In the genomic region with DNA sequence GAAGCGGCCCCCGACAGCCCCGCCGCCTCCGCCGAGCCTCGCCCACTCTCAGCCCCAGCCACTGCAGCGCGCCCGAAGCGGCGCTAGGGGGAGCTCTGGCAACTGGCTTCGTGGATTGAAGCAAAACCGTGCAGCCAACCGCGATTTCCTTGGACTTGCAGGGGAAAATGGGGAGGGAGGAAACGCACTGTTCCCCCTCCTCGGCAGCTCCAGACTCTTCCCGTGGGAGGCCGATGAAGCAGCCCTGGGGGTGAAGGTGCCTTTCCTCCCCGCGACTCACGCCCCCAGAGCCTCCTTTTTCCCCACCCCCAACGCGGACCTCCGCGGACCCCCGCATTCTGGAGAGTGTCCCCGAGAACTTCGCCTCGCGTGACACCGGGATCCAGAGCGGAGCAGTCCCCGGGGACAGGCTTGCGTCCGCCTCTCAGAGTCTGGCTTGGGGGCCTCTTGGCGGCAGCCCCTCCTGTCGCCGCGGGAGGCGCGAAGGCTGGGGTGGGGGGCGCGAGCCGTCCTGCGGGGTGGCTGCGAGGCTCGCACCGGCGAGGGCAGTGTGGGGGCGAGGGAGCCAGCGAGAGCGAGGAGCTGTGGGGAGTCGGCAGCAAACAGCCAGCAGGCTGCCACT, we compare ENCODE assay signal across 1 cellular context.
TF ChIP-seq lines count a peak whose summit lies in the region.

No MANE protein-coding gene starts in this region.

TF ChIP-seq in HepG2, 621 proteins besides CTCF, POLR2A, EP300 and RAD21 (continued from another document and continues in another):
- TF ChIP-seq, protein P1, sequence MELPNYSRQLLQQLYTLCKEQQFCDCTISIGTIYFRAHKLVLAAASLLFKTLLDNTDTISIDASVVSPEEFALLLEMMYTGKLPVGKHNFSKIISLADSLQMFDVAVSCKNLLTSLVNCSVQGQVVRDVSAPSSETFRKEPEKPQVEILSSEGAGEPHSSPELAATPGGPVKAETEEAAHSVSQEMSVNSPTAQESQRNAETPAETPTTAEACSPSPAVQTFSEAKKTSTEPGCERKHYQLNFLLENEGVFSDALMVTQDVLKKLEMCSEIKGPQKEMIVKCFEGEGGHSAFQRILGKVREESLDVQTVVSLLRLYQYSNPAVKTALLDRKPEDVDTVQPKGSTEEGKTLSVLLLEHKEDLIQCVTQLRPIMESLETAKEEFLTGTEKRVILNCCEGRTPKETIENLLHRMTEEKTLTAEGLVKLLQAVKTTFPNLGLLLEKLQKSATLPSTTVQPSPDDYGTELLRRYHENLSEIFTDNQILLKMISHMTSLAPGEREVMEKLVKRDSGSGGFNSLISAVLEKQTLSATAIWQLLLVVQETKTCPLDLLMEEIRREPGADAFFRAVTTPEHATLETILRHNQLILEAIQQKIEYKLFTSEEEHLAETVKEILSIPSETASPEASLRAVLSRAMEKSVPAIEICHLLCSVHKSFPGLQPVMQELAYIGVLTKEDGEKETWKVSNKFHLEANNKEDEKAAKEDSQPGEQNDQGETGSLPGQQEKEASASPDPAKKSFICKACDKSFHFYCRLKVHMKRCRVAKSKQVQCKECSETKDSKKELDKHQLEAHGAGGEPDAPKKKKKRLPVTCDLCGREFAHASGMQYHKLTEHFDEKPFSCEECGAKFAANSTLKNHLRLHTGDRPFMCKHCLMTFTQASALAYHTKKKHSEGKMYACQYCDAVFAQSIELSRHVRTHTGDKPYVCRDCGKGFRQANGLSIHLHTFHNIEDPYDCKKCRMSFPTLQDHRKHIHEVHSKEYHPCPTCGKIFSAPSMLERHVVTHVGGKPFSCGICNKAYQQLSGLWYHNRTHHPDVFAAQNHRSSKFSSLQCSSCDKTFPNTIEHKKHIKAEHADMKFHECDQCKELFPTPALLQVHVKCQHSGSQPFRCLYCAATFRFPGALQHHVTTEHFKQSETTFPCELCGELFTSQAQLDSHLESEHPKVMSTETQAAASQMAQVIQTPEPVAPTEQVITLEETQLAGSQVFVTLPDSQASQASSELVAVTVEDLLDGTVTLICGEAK (IDR thresholded peaks at IDR 0.05) = no peak
- TF ChIP-seq, protein P1 (CRISPR knock-in tag; IDR thresholded peaks at IDR 0.05) = no peak
- TF ChIP-seq MTERF4 (CRISPR knock-in tag; IDR thresholded peaks at IDR 0.05) (no peak), ZNF564 (CRISPR knock-in tag; IDR thresholded peaks at IDR 0.05) (no peak), TBP (CRISPR knock-in tag; IDR thresholded peaks at IDR 0.05) (no peak), ZNF639 (CRISPR knock-in tag; conservative IDR thresholded peaks at IDR 0.05) (no peak), PAXIP1 (CRISPR knock-in tag; conservative IDR thresholded peaks at IDR 0.05) (0 out of 2 replicates have a peak, but pooled peaks have one; percentile 21), ZNF614 (CRISPR knock-in tag; IDR thresholded peaks at IDR 0.05; ENCODE audit: borderline replicate concordance) (no peak), CBX5 (CRISPR knock-in tag; IDR thresholded peaks at IDR 0.05; ENCODE audit: borderline replicate concordance) (0 out of 2 replicates have a peak, but pooled peaks have one; percentile 21), ZNF30 (CRISPR knock-in tag; IDR thresholded peaks at IDR 0.05) (no peak), ZNF563 (CRISPR knock-in tag; IDR thresholded peaks at IDR 0.05) (peak; percentile 54; the same call in 1 of the 2 replicates), ZNF776 (CRISPR knock-in tag; IDR thresholded peaks at IDR 0.05) (no peak), ZNF382 (CRISPR knock-in tag; IDR thresholded peaks at IDR 0.05; ENCODE audit: borderline replicate concordance) (no peak), TCF7 (IDR thresholded peaks at IDR 0.05; ENCODE audit: low read depth) (no peak), ELF3 (CRISPR knock-in tag; IDR thresholded peaks at IDR 0.05) (peak; percentile 55; the same call in 1 of the 2 replicates), TEAD2 (CRISPR knock-in tag; IDR thresholded peaks at IDR 0.05) (0 out of 2 replicates have a peak, but pooled peaks have one; percentile 23), NFKBIZ (CRISPR knock-in tag; IDR thresholded peaks at IDR 0.05) (no peak), RFX5 (IDR thresholded peaks at IDR 0.05; ENCODE audit: low read depth, low read length) (no peak), ZNF546 (CRISPR knock-in tag; conservative IDR thresholded peaks at IDR 0.05) (no peak), ZNF20 (CRISPR knock-in tag; IDR thresholded peaks at IDR 0.05) (no peak; the same call in 1 of the 2 replicates), TSC22D2 (CRISPR knock-in tag; IDR thresholded peaks at IDR 0.05; ENCODE audit: borderline replicate concordance) (no peak), ZNF138 (CRISPR knock-in tag; IDR thresholded peaks at IDR 0.05; ENCODE audit: low read depth) (no peak), HOXA3 (CRISPR knock-in tag; IDR thresholded peaks at IDR 0.05) (peak; percentile 62; the same call in 1 of the 2 replicates), HIVEP1 (CRISPR knock-in tag; IDR thresholded peaks at IDR 0.05) (peak; percentile 18; the same call in 1 of the 2 replicates), JUNB (CRISPR knock-in tag; IDR thresholded peaks at IDR 0.05; ENCODE audit: borderline replicate concordance) (no peak), SALL2 (CRISPR knock-in tag; IDR thresholded peaks at IDR 0.05) (peak; percentile 70), ZNF780A (CRISPR knock-in tag; IDR thresholded peaks at IDR 0.05) (no peak), TARDBP (CRISPR knock-in tag; IDR thresholded peaks at IDR 0.05) (no peak)
- TF ChIP-seq, protein P2, sequence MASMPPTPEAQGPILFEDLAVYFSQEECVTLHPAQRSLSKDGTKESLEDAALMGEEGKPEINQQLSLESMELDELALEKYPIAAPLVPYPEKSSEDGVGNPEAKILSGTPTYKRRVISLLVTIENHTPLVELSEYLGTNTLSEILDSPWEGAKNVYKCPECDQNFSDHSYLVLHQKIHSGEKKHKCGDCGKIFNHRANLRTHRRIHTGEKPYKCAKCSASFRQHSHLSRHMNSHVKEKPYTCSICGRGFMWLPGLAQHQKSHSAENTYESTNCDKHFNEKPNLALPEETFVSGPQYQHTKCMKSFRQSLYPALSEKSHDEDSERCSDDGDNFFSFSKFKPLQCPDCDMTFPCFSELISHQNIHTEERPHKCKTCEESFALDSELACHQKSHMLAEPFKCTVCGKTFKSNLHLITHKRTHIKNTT (CRISPR knock-in tag; IDR thresholded peaks at IDR 0.05) = no peak
- TF ChIP-seq, protein P3, sequence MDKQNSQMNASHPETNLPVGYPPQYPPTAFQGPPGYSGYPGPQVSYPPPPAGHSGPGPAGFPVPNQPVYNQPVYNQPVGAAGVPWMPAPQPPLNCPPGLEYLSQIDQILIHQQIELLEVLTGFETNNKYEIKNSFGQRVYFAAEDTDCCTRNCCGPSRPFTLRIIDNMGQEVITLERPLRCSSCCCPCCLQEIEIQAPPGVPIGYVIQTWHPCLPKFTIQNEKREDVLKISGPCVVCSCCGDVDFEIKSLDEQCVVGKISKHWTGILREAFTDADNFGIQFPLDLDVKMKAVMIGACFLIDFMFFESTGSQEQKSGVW (CRISPR knock-in tag; IDR thresholded peaks at IDR 0.05; ENCODE audit: borderline replicate concordance) = no peak
- TF ChIP-seq, protein P4, sequence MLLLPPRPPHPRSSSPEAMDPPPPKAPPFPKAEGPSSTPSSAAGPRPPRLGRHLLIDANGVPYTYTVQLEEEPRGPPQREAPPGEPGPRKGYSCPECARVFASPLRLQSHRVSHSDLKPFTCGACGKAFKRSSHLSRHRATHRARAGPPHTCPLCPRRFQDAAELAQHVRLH (CRISPR knock-in tag; IDR thresholded peaks at IDR 0.05; ENCODE audit: borderline replicate concordance, low read depth) = no peak; the same call in 1 of the 2 replicates
- TF ChIP-seq, protein P5, sequence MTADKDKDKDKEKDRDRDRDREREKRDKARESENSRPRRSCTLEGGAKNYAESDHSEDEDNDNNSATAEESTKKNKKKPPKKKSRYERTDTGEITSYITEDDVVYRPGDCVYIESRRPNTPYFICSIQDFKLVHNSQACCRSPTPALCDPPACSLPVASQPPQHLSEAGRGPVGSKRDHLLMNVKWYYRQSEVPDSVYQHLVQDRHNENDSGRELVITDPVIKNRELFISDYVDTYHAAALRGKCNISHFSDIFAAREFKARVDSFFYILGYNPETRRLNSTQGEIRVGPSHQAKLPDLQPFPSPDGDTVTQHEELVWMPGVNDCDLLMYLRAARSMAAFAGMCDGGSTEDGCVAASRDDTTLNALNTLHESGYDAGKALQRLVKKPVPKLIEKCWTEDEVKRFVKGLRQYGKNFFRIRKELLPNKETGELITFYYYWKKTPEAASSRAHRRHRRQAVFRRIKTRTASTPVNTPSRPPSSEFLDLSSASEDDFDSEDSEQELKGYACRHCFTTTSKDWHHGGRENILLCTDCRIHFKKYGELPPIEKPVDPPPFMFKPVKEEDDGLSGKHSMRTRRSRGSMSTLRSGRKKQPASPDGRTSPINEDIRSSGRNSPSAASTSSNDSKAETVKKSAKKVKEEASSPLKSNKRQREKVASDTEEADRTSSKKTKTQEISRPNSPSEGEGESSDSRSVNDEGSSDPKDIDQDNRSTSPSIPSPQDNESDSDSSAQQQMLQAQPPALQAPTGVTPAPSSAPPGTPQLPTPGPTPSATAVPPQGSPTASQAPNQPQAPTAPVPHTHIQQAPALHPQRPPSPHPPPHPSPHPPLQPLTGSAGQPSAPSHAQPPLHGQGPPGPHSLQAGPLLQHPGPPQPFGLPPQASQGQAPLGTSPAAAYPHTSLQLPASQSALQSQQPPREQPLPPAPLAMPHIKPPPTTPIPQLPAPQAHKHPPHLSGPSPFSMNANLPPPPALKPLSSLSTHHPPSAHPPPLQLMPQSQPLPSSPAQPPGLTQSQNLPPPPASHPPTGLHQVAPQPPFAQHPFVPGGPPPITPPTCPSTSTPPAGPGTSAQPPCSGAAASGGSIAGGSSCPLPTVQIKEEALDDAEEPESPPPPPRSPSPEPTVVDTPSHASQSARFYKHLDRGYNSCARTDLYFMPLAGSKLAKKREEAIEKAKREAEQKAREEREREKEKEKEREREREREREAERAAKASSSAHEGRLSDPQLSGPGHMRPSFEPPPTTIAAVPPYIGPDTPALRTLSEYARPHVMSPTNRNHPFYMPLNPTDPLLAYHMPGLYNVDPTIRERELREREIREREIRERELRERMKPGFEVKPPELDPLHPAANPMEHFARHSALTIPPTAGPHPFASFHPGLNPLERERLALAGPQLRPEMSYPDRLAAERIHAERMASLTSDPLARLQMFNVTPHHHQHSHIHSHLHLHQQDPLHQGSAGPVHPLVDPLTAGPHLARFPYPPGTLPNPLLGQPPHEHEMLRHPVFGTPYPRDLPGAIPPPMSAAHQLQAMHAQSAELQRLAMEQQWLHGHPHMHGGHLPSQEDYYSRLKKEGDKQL (CRISPR knock-in tag; IDR thresholded peaks at IDR 0.05; ENCODE audit: low read depth) = no peak
